In genomic region chr2:65576861-65577601, GRCh38 we compare ENCODE assay signal across 2 cellular contexts.
A peak's percentile ranks its signal among the peaks of the same experiment; 100 is the strongest.
TF ChIP-seq lines count a peak whose summit lies in the region.

No MANE protein-coding gene starts in this region.

TF ChIP-seq in A549, 52 proteins besides CTCF, POLR2A, EP300 and RAD21 (continued from another document):
- TF ChIP-seq MAFK (IDR thresholded peaks at IDR 0.05; ENCODE audit: partially characterized antibody): no peak
- TF ChIP-seq JUNB (IDR thresholded peaks at IDR 0.05): peak; percentile 95
- peak; percentile 76; the same call in 1 of the 2 replicates for TF ChIP-seq MAX (IDR thresholded peaks at IDR 0.05)
- no peak for TF ChIP-seq HEYL (CRISPR knock-in tag; IDR thresholded peaks at IDR 0.05)
- TF ChIP-seq CEBPB (IDR thresholded peaks at IDR 0.05): peak in 1 of 2 experiments; percentile 22; a peak in 1 of 4 replicates
- TF ChIP-seq ELK1 (IDR thresholded peaks at IDR 0.05; ENCODE audit: low read depth, low read length): no peak

TF ChIP-seq in HepG2, 621 proteins besides CTCF, POLR2A, EP300 and RAD21 (continued from another document and continues in another):
- TF ChIP-seq ARID5B (CRISPR knock-in tag; IDR thresholded peaks at IDR 0.05): peak; percentile 81
- TF ChIP-seq ZMAT3 (CRISPR knock-in tag; conservative IDR thresholded peaks at IDR 0.05): no peak
- TF ChIP-seq ZFP36L1 (CRISPR knock-in tag; IDR thresholded peaks at IDR 0.05): no peak
- no peak for TF ChIP-seq ATAD3A (CRISPR knock-in tag; IDR thresholded peaks at IDR 0.05)
- TF ChIP-seq ZNF234 (CRISPR knock-in tag; conservative IDR thresholded peaks at IDR 0.05): no peak
- TF ChIP-seq CEBPG (CRISPR knock-in tag; IDR thresholded peaks at IDR 0.05): no peak
- no peak for TF ChIP-seq ZSCAN22 (CRISPR knock-in tag; IDR thresholded peaks at IDR 0.05)
- TF ChIP-seq MEF2D (CRISPR knock-in tag; IDR thresholded peaks at IDR 0.05): no peak
- no peak for TF ChIP-seq ZBTB25 (CRISPR knock-in tag; IDR thresholded peaks at IDR 0.05)
- no peak for TF ChIP-seq E2F5 (CRISPR knock-in tag; conservative IDR thresholded peaks at IDR 0.05)
- no peak for TF ChIP-seq KAT2B (IDR thresholded peaks at IDR 0.05; ENCODE audit: borderline replicate concordance, low read depth, low read length)
- no peak for TF ChIP-seq HIC2 (CRISPR knock-in tag; IDR thresholded peaks at IDR 0.05; ENCODE audit: low read depth)
- no peak for TF ChIP-seq THAP9 (CRISPR knock-in tag; IDR thresholded peaks at IDR 0.05; ENCODE audit: borderline replicate concordance)
- peak; percentile 51; the same call in 1 of the 2 replicates for TF ChIP-seq MYPOP (CRISPR knock-in tag; IDR thresholded peaks at IDR 0.05)
- 0 out of 2 replicates have a peak, but pooled peaks have one; percentile 18 for TF ChIP-seq SPEN (CRISPR knock-in tag; IDR thresholded peaks at IDR 0.05; ENCODE audit: low read depth)
- peak; percentile 88 for TF ChIP-seq AHDC1 (CRISPR knock-in tag; IDR thresholded peaks at IDR 0.05; ENCODE audit: borderline replicate concordance)
- TF ChIP-seq CBX5 (CRISPR knock-in tag; IDR thresholded peaks at IDR 0.05; ENCODE audit: borderline replicate concordance): peak; percentile 21; the same call in 1 of the 2 replicates
- TF ChIP-seq ZBTB14 (CRISPR knock-in tag; IDR thresholded peaks at IDR 0.05): no peak
- no peak for TF ChIP-seq ZNF644 (CRISPR knock-in tag; IDR thresholded peaks at IDR 0.05; ENCODE audit: low read depth)
- TF ChIP-seq YEATS2 (CRISPR knock-in tag; IDR thresholded peaks at IDR 0.05; ENCODE audit: borderline replicate concordance): no peak; the same call in 1 of the 2 replicates
- 0 out of 2 replicates have a peak, but pooled peaks have one; percentile 24 for TF ChIP-seq ARID2 (CRISPR knock-in tag; IDR thresholded peaks at IDR 0.05; ENCODE audit: borderline replicate concordance)
- TF ChIP-seq ZBTB43 (CRISPR knock-in tag; conservative IDR thresholded peaks at IDR 0.05): no peak
- no peak for TF ChIP-seq ZIK1 (CRISPR knock-in tag; IDR thresholded peaks at IDR 0.05; ENCODE audit: borderline replicate concordance, low read depth)
- TF ChIP-seq ZNF354B (CRISPR knock-in tag; IDR thresholded peaks at IDR 0.05): no peak
- TF ChIP-seq PRDM4 (CRISPR knock-in tag; IDR thresholded peaks at IDR 0.05; ENCODE audit: borderline replicate concordance): no peak
- no peak for TF ChIP-seq ZNF747 (CRISPR knock-in tag; IDR thresholded peaks at IDR 0.05; ENCODE audit: borderline replicate concordance)
- TF ChIP-seq HNRNPL (IDR thresholded peaks at IDR 0.05; ENCODE audit: low read depth, low read length): no peak
- no peak for TF ChIP-seq ZNF232 (CRISPR knock-in tag; IDR thresholded peaks at IDR 0.05; ENCODE audit: borderline replicate concordance)
- no peak for TF ChIP-seq YY1 (IDR thresholded peaks at IDR 0.05; ENCODE audit: insufficient read depth, insufficient replicate concordance, low read depth, low read length)
